18 cellular contexts compared by ENCODE assay signal in the genomic region with DNA sequence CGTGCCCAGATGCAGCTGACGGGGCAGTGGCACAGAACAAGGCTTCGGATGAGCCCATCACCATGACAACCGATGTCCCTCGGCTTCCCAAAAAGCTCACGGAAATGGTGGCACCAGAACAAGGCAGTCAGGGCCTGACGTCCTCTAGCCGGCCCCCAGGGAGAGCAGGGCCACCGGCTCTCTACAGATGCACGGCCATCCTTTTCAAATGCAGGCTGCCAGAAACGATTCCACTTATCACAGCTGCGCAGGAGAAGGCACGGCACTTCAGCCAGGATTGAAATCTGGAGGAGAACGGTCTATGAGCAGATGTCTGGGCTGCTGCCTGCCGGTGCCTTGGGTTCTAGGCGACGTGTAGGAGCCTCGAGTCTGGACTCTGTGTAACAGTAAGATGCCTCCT.
"Had no signal": no experiment of that assay in that cellular context is flagged by ENCODE, and none has a peak within 500 bp of the region (broad histone marks: within the 10 kb centered on the region; RNA-seq: fewer than 3 reads in every experiment).

No MANE protein-coding gene starts in this region.

- H3K4me3 ChIP-seq: gastrocnemius medialis, heart right ventricle, prostate gland, right lobe of liver, smooth muscle cell, testis, upper lobe of left lung had no signal

- H3K9me3 ChIP-seq: gastrocnemius medialis, heart right ventricle, prostate gland, right lobe of liver, testis, upper lobe of left lung had no signal

- H3K9me3 Mint-ChIP-seq: activated CD4-positive, alpha-beta memory T cell treated with anti-CD3 and anti-CD28 coated beads for 36 hours; activated T-cell treated with anti-CD3 and anti-CD28 coated beads, Interleukin-2, amount 50 U/mL, for 24 hours; natural killer cell; stimulated activated naive CD8-positive, alpha-beta T cell treated with anti-CD3 and anti-CD28 coated beads, Interleukin-15, amount 100 ng/mL, for 72 hours; T-helper 1 cell treated with Interleukin-12 subunit alpha and Interleukin-12 subunit beta and Interleukin-4 antibody, amounts not matched to agents 30 μg/mL and 1 μg/mL, for 36 hours had no signal

- H3K27ac Mint-ChIP-seq: activated CD4-positive, alpha-beta memory T cell treated with anti-CD3 and anti-CD28 coated beads for 36 hours; activated CD4-positive, alpha-beta T cell treated with anti-CD3 and anti-CD28 coated beads for 36 hours; activated T-cell treated with anti-CD3 and anti-CD28 coated beads, Interleukin-2, amount 50 U/mL, for 24 hours; natural killer cell; T-helper 1 cell treated with Interleukin-12 subunit alpha and Interleukin-12 subunit beta and Interleukin-4 antibody, amounts not matched to agents 30 μg/mL and 1 μg/mL, for 36 hours had no signal

- H3K4me3 Mint-ChIP-seq: activated CD4-positive, alpha-beta memory T cell treated with anti-CD3 and anti-CD28 coated beads for 36 hours; activated CD4-positive, alpha-beta T cell treated with anti-CD3 and anti-CD28 coated beads for 36 hours; activated T-cell treated with anti-CD3 and anti-CD28 coated beads, Interleukin-2, amount 50 U/mL, for 24 hours; natural killer cell; stimulated activated naive CD8-positive, alpha-beta T cell treated with anti-CD3 and anti-CD28 coated beads, Interleukin-15, amount 100 ng/mL, for 72 hours; T-helper 1 cell treated with Interleukin-12 subunit alpha and Interleukin-12 subunit beta and Interleukin-4 antibody, amounts not matched to agents 30 μg/mL and 1 μg/mL, for 36 hours had no signal

- H3K27ac ChIP-seq: gastrocnemius medialis, heart right ventricle, prostate gland, right lobe of liver, testis, upper lobe of left lung had no signal

- H3K27me3 ChIP-seq: gastrocnemius medialis, heart right ventricle, right lobe of liver, testis, upper lobe of left lung had no signal

- ATAC-seq: activated CD4-positive, alpha-beta T cell treated with anti-CD3 and anti-CD28 coated beads for 36 hours; gastrocnemius medialis; left colon; natural killer cell; right lobe of liver; stimulated activated naive CD8-positive, alpha-beta T cell treated with anti-CD3 and anti-CD28 coated beads, Interleukin-15, amount 100 ng/mL, for 72 hours had no signal

- H3K27me3 Mint-ChIP-seq: activated CD4-positive, alpha-beta memory T cell treated with anti-CD3 and anti-CD28 coated beads for 36 hours; activated CD4-positive, alpha-beta T cell treated with anti-CD3 and anti-CD28 coated beads for 36 hours; activated T-cell treated with anti-CD3 and anti-CD28 coated beads, Interleukin-2, amount 50 U/mL, for 24 hours; stimulated activated naive CD8-positive, alpha-beta T cell treated with anti-CD3 and anti-CD28 coated beads, Interleukin-15, amount 100 ng/mL, for 72 hours had no signal

- H3K4me1 Mint-ChIP-seq: activated CD4-positive, alpha-beta T cell treated with anti-CD3 and anti-CD28 coated beads for 36 hours; stimulated activated naive CD8-positive, alpha-beta T cell treated with anti-CD3 and anti-CD28 coated beads, Interleukin-15, amount 100 ng/mL, for 72 hours had no signal

- DNase-seq: activated CD4-positive, alpha-beta memory T cell treated with anti-CD3 and anti-CD28 coated beads for 36 hours; activated CD4-positive, alpha-beta T cell treated with anti-CD3 and anti-CD28 coated beads for 36 hours; activated naive CD4-positive, alpha-beta T cell treated with anti-CD3 and anti-CD28 coated beads, Interleukin-2, amount 50 U/mL, for 16 hours; activated T-cell treated with anti-CD3 and anti-CD28 coated beads, Interleukin-2, amount 50 U/mL, for 24 hours; central memory CD4-positive, alpha-beta T cell; cortex of kidney; effector memory CD4-positive, alpha-beta T cell; gastrocnemius medialis; heart right ventricle; natural killer cell; right lobe of liver; stimulated activated naive CD8-positive, alpha-beta T cell treated with anti-CD3 and anti-CD28 coated beads, Interleukin-15, amount 100 ng/mL, for 72 hours; testis; upper lobe of left lung had no signal

- H3K4me1 ChIP-seq: gastrocnemius medialis, heart right ventricle, prostate gland, testis, upper lobe of left lung had no signal
